Comparison of ENCODE assay signal across 8 cellular contexts in the genomic region with DNA sequence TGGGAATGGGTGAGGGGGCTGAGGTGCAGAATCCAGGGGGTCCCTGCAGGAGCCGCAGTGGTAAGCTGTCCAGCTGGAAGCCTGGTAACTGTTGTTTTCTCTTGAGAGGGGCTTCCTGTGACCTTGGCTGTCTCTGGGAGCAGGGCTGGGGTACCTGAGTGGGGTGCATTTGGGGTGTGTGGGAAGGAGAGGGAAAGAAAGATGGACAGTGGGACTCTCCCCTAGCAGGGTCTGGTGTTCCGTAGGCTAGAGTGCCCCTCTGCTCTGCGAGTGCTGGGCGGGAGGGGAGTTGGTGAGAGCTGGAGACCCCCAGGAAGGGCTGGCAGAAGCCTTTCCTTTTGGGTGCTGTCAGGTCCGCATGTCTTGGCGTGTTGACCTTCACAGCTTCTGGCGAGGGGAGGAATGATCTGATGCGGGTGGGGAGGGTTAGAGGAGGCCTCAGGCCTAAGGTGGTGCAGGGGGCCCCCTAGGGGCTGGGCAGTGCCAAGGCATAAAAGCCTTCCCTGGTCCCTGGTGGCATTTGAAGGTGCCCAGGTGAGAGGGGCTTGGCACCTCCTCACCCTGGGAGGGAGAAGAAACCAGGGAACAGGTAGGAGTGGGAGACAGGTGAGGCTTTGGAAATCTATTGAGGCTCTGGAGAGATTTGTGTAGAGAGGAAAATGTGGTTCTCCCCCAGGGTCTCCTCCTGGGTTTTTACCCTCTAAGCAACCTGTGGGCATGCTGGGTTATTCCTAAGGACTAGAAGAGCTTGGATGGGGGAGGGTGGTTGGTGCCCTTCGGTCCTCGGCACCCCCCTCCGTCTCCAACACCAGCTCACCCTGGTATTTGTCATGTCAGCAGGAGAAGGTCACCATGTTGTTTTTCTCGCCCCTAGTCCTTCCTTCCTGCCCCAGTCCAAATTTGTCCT. TPM values are rescaled to one million over a fixed set of nuclear protein-coding genes. Genes with fewer than 3 reads are reported as not detected.
DNase-seq lines count a peak whose midpoint lies in the region; ATAC-seq and TF ChIP-seq lines count a peak whose summit lies in the region.

No MANE protein-coding gene starts in this region.

- peaks cover 15% of the 10 kb centered on the region for H3K36me3 Mint-ChIP-seq in progenitor cell of endocrine pancreas (ENCODE audit: insufficient read depth)

- no peaks in the 10 kb centered on the region for H3K27me3 Mint-ChIP-seq in progenitor cell of endocrine pancreas

- CTCF ChIA-PET in OCI-LY7 (lab: Charles Lee; ENCODE audit: unreplicated experiment): interaction anchor here (0.6 to 1.2 kb wide), 2 partner anchors 49 to 104 kb away, joined by 4 read pairs; no protein-coding TSS in a partner anchor

- H4K20me1 ChIP-seq in OCI-LY7 (ENCODE audit: insufficient read depth, low read length): no peaks in the 10 kb centered on the region

- no peaks in the 10 kb centered on the region for H3K9me2 ChIP-seq in OCI-LY7 (ENCODE audit: insufficient read depth, low read length)

- H3K9me3 Mint-ChIP-seq in progenitor cell of endocrine pancreas (ENCODE audit: low read depth): no peaks in the 10 kb centered on the region

- H3K9me3 ChIP-seq in OCI-LY7 (ENCODE audit: low read length): no peaks in the 10 kb centered on the region

- H3K4me1 ChIP-seq in OCI-LY7 (ENCODE audit: insufficient read depth, low read length, poor library complexity, severe bottlenecking): peaks cover 47% of the 10 kb centered on the region

- BruUV-seq in OCI-LY7 (replicated peaks; lab: Mats Ljungman, UMichigan): no TSS peak

- POLR2A ChIA-PET in OCI-LY7 (lab: Charles Lee): interaction anchor here (0.6 to 1.9 kb wide), 2 partner anchors 57 to 58 kb away, joined by 3 to 8 read pairs; no protein-coding TSS in a partner anchor

- H3K4me3 ChIP-seq in OCI-LY7 (ENCODE audit: low read depth, low read length, poor library complexity, severe bottlenecking): peak overlapping the region; percentile 80

- H3K4me3 Mint-ChIP-seq in progenitor cell of endocrine pancreas (ENCODE audit: low read depth): peak overlapping the region; percentile 97

- no peak overlapping the region for H2AFZ ChIP-seq in OCI-LY7 (ENCODE audit: low read length)

- peak overlapping the region; percentile 95 for H3K4me2 ChIP-seq in OCI-LY7 (ENCODE audit: low read length)

- H3K36me3 ChIP-seq in OCI-LY7 (ENCODE audit: insufficient read depth, low read length): peaks cover 19% of the 10 kb centered on the region

- H3K27ac Mint-ChIP-seq in progenitor cell of endocrine pancreas: peak overlapping the region; percentile 96

- intact Hi-C loops in OCI-LY7 (cut with micrococcal nuclease; ENCODE audit: unreplicated experiment): loop anchor here (1.0 to 10.0 kb wide), 3 partner anchors 49 to 451 kb away; partner anchors contain the start of gene SLC29A1

- TF ChIP-seq CTCF in OCI-LY7 (conservative IDR thresholded peaks at IDR 0.05; ENCODE audit: low read length) (peak; percentile 96), progenitor cell of endocrine pancreas (IDR thresholded peaks at IDR 0.05; ENCODE audit: unreplicated experiment) (peak; percentile 69)

- no peaks in the 10 kb centered on the region; the same call in 1 of the 2 replicates for H3K79me2 ChIP-seq in OCI-LY7 (ENCODE audit: insufficient read depth, low read depth, low read length)

- peaks cover 34% of the 10 kb centered on the region for H3K4me1 Mint-ChIP-seq in progenitor cell of endocrine pancreas (ENCODE audit: low read depth)

- ATAC-seq in HG02642 (IDR thresholded peaks at IDR 0.05; ENCODE audit: poor library complexity, unreplicated experiment) (peak; percentile 22), HG03108 (IDR thresholded peaks at IDR 0.05; ENCODE audit: unreplicated experiment) (no peak)

- H3K27ac ChIP-seq in OCI-LY7 (ENCODE audit: low read depth, low read length, poor library complexity, severe bottlenecking): no peak overlapping the region

- DNase-seq in DMS153 treated with DMSO at 0.1 percent for 48 hours (lab: John Stamatoyannopoulos, UW; ENCODE audit: unreplicated experiment): peak; percentile 21
- peak; percentile 86 for DNase-seq in OCI-LY7 (ENCODE audit: low spot score)
- DNase-seq in activated T-helper 9 cell treated with anti-CD3 and anti-CD28 coated beads, Interleukin-2, amount 50 U/mL, for 16 hours (ENCODE audit: low read depth): peak; percentile 37
- DNase-seq in glomerular visceral epithelial cell (ENCODE audit: extremely low spot score): peak; percentile 73
- DNase-seq in progenitor cell of endocrine pancreas (ENCODE audit: low spot score, unreplicated experiment): peak; percentile 29
- DNase-seq in effector CD8-positive, alpha-beta T cell (lab: John Stamatoyannopoulos, UW): no peak

RNA-seq across cellular contexts. Expression of gene VEGFA, which starts 3.3 kb away (rescaled TPM):
- 59.7 and 66.3 TPM in 2 replicates for total RNA-seq in OCI-LY7 (2014; rRNA removed; shearing (Covaris generic))
- total RNA-seq in OCI-LY7 (2022) (64.5 and 88.5 TPM in 2 replicates), progenitor cell of endocrine pancreas (243 and 267 TPM in 2 replicates)
